Comparison of ENCODE assay signal across 10 cellular contexts in the genomic region with DNA sequence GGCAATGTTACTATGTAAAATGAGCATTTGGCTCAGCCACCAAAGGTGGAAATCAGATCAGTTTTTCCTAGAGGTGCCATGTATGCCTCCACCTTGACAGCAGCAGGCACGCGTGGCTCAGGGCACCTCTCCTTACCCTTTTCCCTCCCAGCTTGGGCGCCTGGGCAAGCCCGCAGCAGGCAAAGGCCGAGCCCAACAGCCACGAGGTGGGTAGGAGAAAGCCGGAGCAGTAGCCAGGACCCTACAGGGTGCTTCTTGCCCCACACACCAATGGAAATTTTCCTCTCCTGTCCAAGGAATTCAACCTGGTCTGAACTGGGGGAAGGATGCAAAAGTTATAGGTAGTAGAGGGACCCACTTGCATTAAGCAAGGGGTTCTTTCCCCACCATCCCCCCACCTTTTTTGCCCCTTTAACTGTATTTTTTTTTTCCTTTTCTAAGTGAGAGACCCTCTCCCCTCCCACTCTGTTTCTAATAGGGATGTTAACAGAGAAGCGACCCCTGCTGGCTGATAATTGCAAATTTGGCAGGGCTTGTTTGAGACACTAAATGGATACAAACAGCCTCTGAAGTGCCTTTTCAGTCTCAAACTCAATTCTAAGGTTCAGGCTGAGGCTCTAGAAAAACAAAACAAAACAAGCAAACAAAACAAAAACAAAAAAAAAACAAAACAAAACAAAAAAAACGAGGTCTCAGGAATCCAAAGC.
DNase-seq lines count a peak whose midpoint lies in the region; FAIRE-seq and TF ChIP-seq lines count a peak whose summit lies in the region.
"Had no signal": no experiment of that assay in that cellular context is flagged by ENCODE, and none has a peak within 500 bp of the region (broad histone marks: within the 10 kb centered on the region; RNA-seq: fewer than 3 reads in every experiment).

No MANE protein-coding gene starts in this region.

- in situ Hi-C loops in transverse colon (cut with MboI; ENCODE audit: low pct_ligation_motif_present in 1 of 4, low pct_unique_long_range_greater_than_20kb in 1 of 4, low sequenced_read_pairs in 3 of 4): no loop called here

- no peaks in the 10 kb centered on the region for H3K9me3 ChIP-seq in transverse colon
- no peaks in the 10 kb centered on the region for H3K9me3 ChIP-seq in tibial nerve

- TF ChIP-seq EP300 in transverse colon (IDR thresholded peaks at IDR 0.05; ENCODE audit: low read depth): no peak
- TF ChIP-seq EP300 in tibial nerve (IDR thresholded peaks at IDR 0.05): no peak

- H3K27me3 Mint-ChIP-seq in neural crest cell (ENCODE audit: low read depth): no peaks in the 10 kb centered on the region
- H3K27me3 Mint-ChIP-seq: dendritic cell treated with granulocyte-macrophage colony-stimulating factor and Interleukin-4, amounts not matched to agents 40 ng/mL and 50 ng/mL, for 4 days had no signal

- intact Hi-C loops in transverse colon (cut with DNase I; ENCODE audit: low total_unique reads): no loop called here

- no peak overlapping the region for H3K27ac Mint-ChIP-seq in neural crest cell (ENCODE audit: unreplicated experiment)
- H3K27ac Mint-ChIP-seq: dendritic cell treated with granulocyte-macrophage colony-stimulating factor and Interleukin-4, amounts not matched to agents 40 ng/mL and 50 ng/mL, for 4 days had no signal

- H3K4me1 Mint-ChIP-seq in neural crest cell: no peaks in the 10 kb centered on the region

- TF ChIP-seq POLR2A in transverse colon (IDR thresholded peaks at IDR 0.05): no peak
- TF ChIP-seq POLR2A in H54 (IDR thresholded peaks at IDR 0.05; ENCODE audit: low read depth, low read length): no peak
- TF ChIP-seq POLR2A in tibial nerve (IDR thresholded peaks at IDR 0.05): no peak

- H3K4me3 Mint-ChIP-seq in neural crest cell: no peak overlapping the region
- H3K4me3 Mint-ChIP-seq: dendritic cell treated with granulocyte-macrophage colony-stimulating factor and Interleukin-4, amounts not matched to agents 40 ng/mL and 50 ng/mL, for 4 days had no signal

- FAIRE-seq in bronchial epithelial cell (lab: Jason Lieb, UNC): no peak
- FAIRE-seq in H54 (lab: Jason Lieb, UNC): no peak
- FAIRE-seq: HTR-8/SVneo had no signal

- H3K27me3 ChIP-seq in bronchial epithelial cell (ENCODE audit: control insufficient read depth, insufficient read depth, low read length) (no peaks in the 10 kb centered on the region), transverse colon (no peaks in the 10 kb centered on the region), tibial nerve (no peaks in the 10 kb centered on the region)

- H3K4me3 ChIP-seq in bronchial epithelial cell (ENCODE audit: low read depth, low read length): no peak overlapping the region
- no peak overlapping the region for H3K4me3 ChIP-seq in transverse colon
- no peak overlapping the region for H3K4me3 ChIP-seq in tibial nerve

- 78% methylated on average over 9 of the region's 9 CpGs; no CpG with 5 or more reads in 1 of the 2 donors for WGBS in transverse colon (ENCODE audit: low coverage in 1 of 2), 2 donors
- WGBS in tibial nerve, 2 donors: 72 to 74% methylated on average over 9 of the region's 9 CpGs

- DNase-seq in bronchial epithelial cell (ENCODE audit: low read depth): no peak
- DNase-seq in neural crest cell (ENCODE audit: low read depth, low spot score): peak; percentile 44
- DNase-seq in transverse colon: no peak
- no peak for DNase-seq in H54 (ENCODE audit: insufficient read length, low spot score)
- DNase-seq in tibial nerve (ENCODE audit: low spot score in 2 of 2): no peak
- DNase-seq: T-helper 9 cell had no signal

- H3K36me3 ChIP-seq in bronchial epithelial cell (ENCODE audit: control insufficient read depth, insufficient read depth, low read length) (no peaks in the 10 kb centered on the region), transverse colon (no peaks in the 10 kb centered on the region), tibial nerve (no peaks in the 10 kb centered on the region)

- H3K27ac ChIP-seq in transverse colon: no peak overlapping the region
- H3K27ac ChIP-seq in tibial nerve: no peak overlapping the region

- no peaks in the 10 kb centered on the region for H3K9me3 Mint-ChIP-seq in neural crest cell
- H3K9me3 Mint-ChIP-seq: dendritic cell treated with granulocyte-macrophage colony-stimulating factor and Interleukin-4, amounts not matched to agents 40 ng/mL and 50 ng/mL, for 4 days had no signal

- H3K4me1 ChIP-seq in transverse colon (no peaks in the 10 kb centered on the region), tibial nerve (no peaks in the 10 kb centered on the region)

- H3K36me3 Mint-ChIP-seq in neural crest cell (ENCODE audit: low read depth): no peaks in the 10 kb centered on the region

- TF ChIP-seq CTCF in GM12874 (IDR thresholded peaks at IDR 0.05; ENCODE audit: insufficient read depth, low read depth, low read length) (peak; percentile 36), LNCAP (IDR thresholded peaks at IDR 0.05) (peak; percentile 65), bronchial epithelial cell (IDR thresholded peaks at IDR 0.05; ENCODE audit: insufficient read depth, low read length, severe bottlenecking) (peak; percentile 18), neural crest cell (conservative IDR thresholded peaks at IDR 0.05) (peak; percentile 62), transverse colon (IDR thresholded peaks at IDR 0.05) (peak in 2 of 5 experiments; percentile 36 to 43), tibial nerve (IDR thresholded peaks at IDR 0.05) (no peak)

Comparison
In these comparisons a context has a peak if more than half of its experiments do, and no peak if none do; other contexts are left out.
1. CTCF ChIP-seq: peak in GM12874 (single experiment), LNCAP (single experiment), bronchial epithelial cell (single experiment) and neural crest cell (single experiment); none in tibial nerve (0 of 5).